14 cellular contexts compared by ENCODE assay signal in the genomic region with DNA sequence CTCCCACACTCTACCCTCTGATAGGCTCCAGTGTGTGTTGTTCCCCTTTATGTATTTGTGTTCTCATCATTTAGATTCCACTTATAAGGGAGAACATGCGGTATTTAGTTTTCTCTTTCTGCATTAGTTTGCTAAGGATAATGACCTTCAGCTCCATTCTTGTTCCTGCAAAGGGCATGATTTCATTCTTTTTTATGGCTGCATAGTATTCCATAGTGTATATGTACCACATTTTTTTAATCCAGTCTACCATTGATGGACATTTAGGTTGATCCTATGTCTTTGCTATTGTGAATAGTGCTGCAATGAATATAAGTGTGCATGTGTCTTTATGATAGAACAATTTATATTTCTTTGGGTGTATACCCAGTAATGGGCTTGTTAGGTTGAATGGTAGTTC. TPM values are rescaled to one million over a fixed set of nuclear protein-coding genes. Genes with fewer than 3 reads are reported as not detected.
DNase-seq lines count a peak whose midpoint lies in the region; ATAC-seq, FAIRE-seq and TF ChIP-seq lines count a peak whose summit lies in the region.
"Not testable (repeated sequence)": the region's sequence is repeated elsewhere in the genome, so short reads cannot be mapped to it uniquely, and the experiment has no call there.
"Had no signal": no experiment of that assay in that cellular context is flagged by ENCODE, and none has a peak within 500 bp of the region (broad histone marks: within the 10 kb centered on the region; RNA-seq: fewer than 3 reads in every experiment).

No MANE protein-coding gene starts in this region.

- WGBS in GM12878 (ENCODE audit: insufficient coverage, insufficient replicate concordance, low lambda C conversion rate, missing lambda C conversion rate), result 30% methylated on average over 1 of the region's 1 CpG
- WGBS in transverse colon (ENCODE audit: low coverage in 1 of 2), 2 donors, result 100% methylated on average over 1 of the region's 1 CpG

- BruUV-seq in GM12878 (replicated peaks; lab: Mats Ljungman, UMichigan), result not testable (repeated sequence)

- FAIRE-seq in GM12878 (lab: Jason Lieb, UNC), result not testable (repeated sequence)

- not testable (repeated sequence) for H2AFZ ChIP-seq in GM12878 (ENCODE audit: control insufficient read depth, low read depth, low read length)

- not testable (repeated sequence) for H3K36me3 ChIP-seq in CD4-positive, CD25-positive, alpha-beta regulatory T cell (ENCODE audit: control insufficient read depth, insufficient read depth, low read length); HEK293 (ENCODE audit: control insufficient read depth in 2 of 2, insufficient read depth in 1 of 2, low read length in 2 of 2); GM12878 (ENCODE audit: control insufficient read depth in 2 of 2, insufficient read depth in 2 of 2, low read length in 1 of 2); transverse colon

- H3K4me1 Mint-ChIP-seq in CD4-positive, CD25-positive, alpha-beta regulatory T cell, result peaks cover 21 to 42% (median 30%) of the 10 kb centered on the region in 4 donors
- H3K4me1 Mint-ChIP-seq in activated B cell treated with CpG ODN at 0.5 μM for 24 hours (peaks cover 22% of the 10 kb centered on the region), immature natural killer cell (peaks cover 17% of the 10 kb centered on the region in 2 donors)
- peaks cover 17% of the 10 kb centered on the region for H3K4me1 Mint-ChIP-seq in activated T-cell treated with anti-CD3 and anti-CD28 coated beads, Interleukin-2, amount 50 U/mL, for 72 hours (ENCODE audit: low read depth)
- peaks cover 13 to 17% of the 10 kb centered on the region in 2 donors for H3K4me1 Mint-ChIP-seq in natural killer cell treated with Interleukin-12 subunit alpha and Interleukin-12 subunit beta and Interleukin-15 and Interleukin-18, amount 100 ng/mL, for 72 hours (ENCODE audit: low read depth in 2 of 2)

- not testable (repeated sequence) for H3K27me3 ChIP-seq in CD4-positive, CD25-positive, alpha-beta regulatory T cell (ENCODE audit: control insufficient read depth, insufficient read depth, low read length); GM12878 (replicated peaks in 1 of 2; ENCODE audit: control insufficient read depth in 2 of 2, insufficient read depth in 2 of 2, low read length in 1 of 2)
- H3K27me3 ChIP-seq in transverse colon, result peaks cover 21% of the 10 kb centered on the region

- not testable (repeated sequence) for H3K36me3 Mint-ChIP-seq in CD4-positive, CD25-positive, alpha-beta regulatory T cell; activated B cell treated with CpG ODN at 0.5 μM for 24 hours (ENCODE audit: low read depth)
- peaks cover 18 to 19% of the 10 kb centered on the region in 2 donors for H3K36me3 Mint-ChIP-seq in activated T-cell treated with anti-CD3 and anti-CD28 coated beads, Interleukin-2, amount 50 U/mL, for 72 hours (ENCODE audit: insufficient read depth in 2 of 2)
- peaks cover 14 to 22% (median 18%) of the 10 kb centered on the region in 3 donors for H3K36me3 Mint-ChIP-seq in immature natural killer cell
- peaks cover 26% of the 10 kb centered on the region for H3K36me3 Mint-ChIP-seq in natural killer cell treated with Interleukin-12 subunit alpha and Interleukin-12 subunit beta and Interleukin-15 and Interleukin-18, amount 100 ng/mL, for 72 hours

- TF ChIP-seq POLR2A in GM12878 (IDR thresholded peaks at IDR 0.05; ENCODE audit: low read depth, low read length); transverse colon (IDR thresholded peaks at IDR 0.05): not testable (repeated sequence)

- intact Hi-C loops in activated B cell treated with CpG ODN at 0.5 μM for 24 hours (cut with micrococcal nuclease); GM12878 (cut with micrococcal nuclease; ENCODE audit: unreplicated experiment); transverse colon (cut with DNase I; ENCODE audit: low total_unique reads): not testable (repeated sequence)

- RAD21 ChIA-PET in GM12878 (lab: Charles Lee; ENCODE audit: unreplicated experiment), result not testable (repeated sequence)

- peak overlapping the region; percentile 26 to 75 (median 54) for H3K4me3 Mint-ChIP-seq in CD4-positive, CD25-positive, alpha-beta regulatory T cell
- not testable (repeated sequence) for H3K4me3 Mint-ChIP-seq in activated B cell treated with CpG ODN at 0.5 μM for 24 hours
- peak overlapping the region in 1 of 2 donors; percentile 74 for H3K4me3 Mint-ChIP-seq in activated T-cell treated with anti-CD3 and anti-CD28 coated beads, Interleukin-2, amount 50 U/mL, for 72 hours
- peak overlapping the region in 3 of 5 donors; percentile 43 to 70 (median 47) for H3K4me3 Mint-ChIP-seq in immature natural killer cell
- H3K4me3 Mint-ChIP-seq in natural killer cell treated with Interleukin-12 subunit alpha and Interleukin-12 subunit beta and Interleukin-15 and Interleukin-18, amount 100 ng/mL, for 72 hours, result peak overlapping the region; percentile 31

- H3K79me2 ChIP-seq in GM12878 (ENCODE audit: control insufficient read depth, insufficient read depth, low read length), result not testable (repeated sequence)

- ATAC-seq in CD4-positive, CD25-positive, alpha-beta regulatory T cell (ENCODE audit: low read depth in 2 of 2); activated B cell treated with CpG ODN at 0.5 μM for 24 hours (ENCODE audit: low read depth); activated T-cell treated with anti-CD3 and anti-CD28 coated beads, Interleukin-2, amount 50 U/mL, for 72 hours (replicated peaks in 1 of 2); GM12878; natural killer cell treated with Interleukin-12 subunit alpha and Interleukin-12 subunit beta and Interleukin-15 and Interleukin-18, amount 100 ng/mL, for 72 hours: not testable (repeated sequence)

- H3K4me3 ChIP-seq in CD4-positive, CD25-positive, alpha-beta regulatory T cell (ENCODE audit: low read depth, low read length), result peak overlapping the region; percentile 69
- H3K4me3 ChIP-seq in HEK293 (ENCODE audit: low read depth, low read length); GM12878; transverse colon: not testable (repeated sequence)

- DNase-seq in CD4-positive, CD25-positive, alpha-beta regulatory T cell; activated B cell treated with CpG ODN at 0.5 μM for 24 hours; activated T-cell treated with anti-CD3 and anti-CD28 coated beads, Interleukin-2, amount 50 U/mL, for 72 hours; GM12878 (ENCODE audit: low read depth, low spot score); immature natural killer cell; natural killer cell treated with Interleukin-12 subunit alpha and Interleukin-12 subunit beta and Interleukin-15 and Interleukin-18, amount 100 ng/mL, for 72 hours (ENCODE audit: low spot score); transverse colon: not testable (repeated sequence)

- TF ChIP-seq CTCF in HEK293 (tag by site-specific recombination; IDR thresholded peaks at IDR 0.05); activated B cell treated with CpG ODN at 0.5 μM for 24 hours (IDR thresholded peaks at IDR 0.05); GM12878 (IDR thresholded peaks at IDR 0.05 in 2 of 3, conservative IDR thresholded peaks at IDR 0.05 in 1 of 3; ENCODE audit: control insufficient read depth in 2 of 3, extremely low read depth in 1 of 3, insufficient read depth in 1 of 3, low read depth in 3 of 3, low read length in 3 of 3); transverse colon (IDR thresholded peaks at IDR 0.05): not testable (repeated sequence)

- H3K9ac ChIP-seq in GM12878 (ENCODE audit: control insufficient read depth, insufficient read depth, low read length), result not testable (repeated sequence)

- not testable (repeated sequence) for H3K9me3 ChIP-seq in CD4-positive, CD25-positive, alpha-beta regulatory T cell (ENCODE audit: control insufficient read depth in 2 of 2, low read length in 2 of 2); HEK293 (ENCODE audit: control insufficient read depth, insufficient read depth, low read depth, low read length); GM12878 (replicated peaks; ENCODE audit: control insufficient read depth, insufficient read depth, low read length); transverse colon

- H3K9me3 Mint-ChIP-seq in CD4-positive, CD25-positive, alpha-beta regulatory T cell, result peaks cover 0 to 23% (median 2%) of the 10 kb centered on the region in 7 donors
- not testable (repeated sequence) for H3K9me3 Mint-ChIP-seq in activated B cell treated with CpG ODN at 0.5 μM for 24 hours; natural killer cell treated with Interleukin-12 subunit alpha and Interleukin-12 subunit beta and Interleukin-15 and Interleukin-18, amount 100 ng/mL, for 72 hours
- peaks cover 6 to 10% of the 10 kb centered on the region in 2 donors for H3K9me3 Mint-ChIP-seq in activated T-cell treated with anti-CD3 and anti-CD28 coated beads, Interleukin-2, amount 50 U/mL, for 72 hours
- peaks cover 2 to 21% (median 11%) of the 10 kb centered on the region in 6 donors for H3K9me3 Mint-ChIP-seq in immature natural killer cell

- H3K4me1 ChIP-seq in CD4-positive, CD25-positive, alpha-beta regulatory T cell (ENCODE audit: control insufficient read depth, insufficient read depth, low read length, poor library complexity, severe bottlenecking), result peaks cover 18% of the 10 kb centered on the region
- not testable (repeated sequence) for H3K4me1 ChIP-seq in HEK293 (ENCODE audit: control insufficient read depth, insufficient read depth, low read length); GM12878 (ENCODE audit: control insufficient read depth, insufficient read depth, low read length); transverse colon

- not testable (repeated sequence) for TF ChIP-seq RAD21 in GM12878 (IDR thresholded peaks at IDR 0.05; ENCODE audit: insufficient read depth, low read depth, low read length)

- H4K20me1 ChIP-seq in GM12878 (ENCODE audit: control insufficient read depth, insufficient read depth), result not testable (repeated sequence)

- CTCF ChIA-PET in HEK293 (lab: Yijun Ruan, JAX), result interaction anchor here (0.6 to 1.9 kb wide), 6 partner anchors 16 to 605 kb away, joined by 3 to 9 read pairs (median 4); a partner anchor contains a TSS
- CTCF ChIA-PET in activated B cell treated with CpG ODN at 0.5 μM for 24 hours (lab: Charles Lee), result not testable (repeated sequence)
- CTCF ChIA-PET in GM12878 (lab: Yijun Ruan, JAX), result interaction anchor here (0.9 to 2.4 kb wide), 2 partner anchors 98 to 281 kb away, joined by 3 to 5 read pairs; no protein-coding TSS in a partner anchor

- H3K27me3 Mint-ChIP-seq in CD4-positive, CD25-positive, alpha-beta regulatory T cell, result peaks cover 15% of the 10 kb centered on the region
- H3K27me3 Mint-ChIP-seq in activated B cell treated with CpG ODN at 0.5 μM for 24 hours; activated T-cell treated with anti-CD3 and anti-CD28 coated beads, Interleukin-2, amount 50 U/mL, for 72 hours (ENCODE audit: low read depth): not testable (repeated sequence)
- peaks cover 1 to 25% (median 13%) of the 10 kb centered on the region in 3 donors for H3K27me3 Mint-ChIP-seq in immature natural killer cell (ENCODE audit: low read depth in 3 of 3)
- H3K27me3 Mint-ChIP-seq in natural killer cell treated with Interleukin-12 subunit alpha and Interleukin-12 subunit beta and Interleukin-15 and Interleukin-18, amount 100 ng/mL, for 72 hours, result peaks cover 5 to 13% of the 10 kb centered on the region in 2 donors

- H3K27ac Mint-ChIP-seq in CD4-positive, CD25-positive, alpha-beta regulatory T cell, result peak overlapping the region; percentile 72 to 93 (median 92)
- H3K27ac Mint-ChIP-seq in activated B cell treated with CpG ODN at 0.5 μM for 24 hours (peak overlapping the region; percentile 87), immature natural killer cell (peak overlapping the region; percentile 68 to 96 (median 92))
- peak overlapping the region; percentile 83 for H3K27ac Mint-ChIP-seq in activated T-cell treated with anti-CD3 and anti-CD28 coated beads, Interleukin-2, amount 50 U/mL, for 72 hours
- H3K27ac Mint-ChIP-seq in natural killer cell treated with Interleukin-12 subunit alpha and Interleukin-12 subunit beta and Interleukin-15 and Interleukin-18, amount 100 ng/mL, for 72 hours, result peak overlapping the region; percentile 42 to 67

- H3K27ac ChIP-seq in CD4-positive, CD25-positive, alpha-beta regulatory T cell (ENCODE audit: insufficient read depth, low read length, poor library complexity, severe bottlenecking), result peak overlapping the region; percentile 66
- H3K27ac ChIP-seq in HEK293 (ENCODE audit: extremely low read depth, low read depth, low read length); GM12878 (ENCODE audit: control insufficient read depth, insufficient read depth): not testable (repeated sequence)
- H3K27ac ChIP-seq in transverse colon, result peak overlapping the region in 3 of 4 donors; percentile 14 to 64 (median 38)

- in situ Hi-C loops in GM12878 (cut with MboI); transverse colon (cut with MboI; ENCODE audit: low pct_ligation_motif_present in 1 of 4, low pct_unique_long_range_greater_than_20kb in 1 of 4, low sequenced_read_pairs in 3 of 4): not testable (repeated sequence)

- peak overlapping the region; percentile 81; the same call in 1 of the 2 replicates for H3K4me2 ChIP-seq in GM12878 (ENCODE audit: control insufficient read depth, insufficient read depth)

- POLR2A ChIA-PET in HEK293 (lab: Yijun Ruan, JAX), result not testable (repeated sequence)
- POLR2A ChIA-PET in activated B cell treated with CpG ODN at 0.5 μM for 24 hours (lab: Charles Lee) (interaction anchor here (0.5 to 1.0 kb wide), 4 partner anchors 16 to 30 kb away, joined by 3 to 4 read pairs (median 4); no protein-coding TSS in a partner anchor), GM12878 (lab: Charles Lee) (interaction anchor here (0.6 kb wide), 1 partner anchor 464 kb away, joined by 3 read pairs; no protein-coding TSS in a partner anchor)

- SMC1A ChIA-PET in GM12878 (lab: Charles Lee; ENCODE audit: uncharacterized antibody, unreplicated experiment), result interaction anchor here (1.1 to 2.0 kb wide), 3 partner anchors 22 to 36 kb away, joined by 3 to 5 read pairs (median 4); no protein-coding TSS in a partner anchor

- TF ChIP-seq EP300 in GM12878 (IDR thresholded peaks at IDR 0.05; ENCODE audit: borderline replicate concordance in 1 of 2, control insufficient read depth in 1 of 2, low read depth in 2 of 2, low read length in 2 of 2); transverse colon (IDR thresholded peaks at IDR 0.05; ENCODE audit: low read depth): not testable (repeated sequence)

RNA-seq across cellular contexts. Expression of a gene that starts 9.2 kb away (rescaled TPM):
- total RNA-seq in CD4-positive, CD25-positive, alpha-beta regulatory T cell, result 28.1 TPM
- 10 to 100 TPM; 47.8 to 66.1 (median 53.7) TPM for polyA plus RNA-seq in CD4-positive, CD25-positive, alpha-beta regulatory T cell
- total RNA-seq in activated B cell treated with CpG ODN at 0.5 μM for 24 hours, result 16.4 and 18.0 TPM in 2 replicates
- total RNA-seq in activated T-cell treated with anti-CD3 and anti-CD28 coated beads, Interleukin-2, amount 50 U/mL, for 72 hours, result 10 to 100 TPM; 24.2 to 41.1 TPM
- 33.1 and 34.6 TPM in 2 replicates for total RNA-seq in GM12878 (2013; cell fraction: nucleolus; rRNA removed)
- total RNA-seq in GM12878 (2014; rRNA removed), result 36.9 and 48.1 TPM in 2 replicates
- 7.5 and 14.4 TPM in 2 replicates for total RNA-seq in GM12878 (2014; rRNA removed; fragmentation: Illumina TruSeq; extraction: Trizol)
- 44.1 and 48.8 TPM in 2 replicates for total RNA-seq in GM12878 (2021)
- 7.4 TPM for polyA plus RNA-seq in GM12878 (2011; ENCODE audit: low read depth)
- polyA plus RNA-seq in GM12878 (2011; rRNA removed), result 6.1 and 24.3 TPM in 2 replicates
- polyA plus RNA-seq in GM12878 (2011; cell fraction: cytosol; rRNA removed), result 22.8 and 24.7 TPM in 2 replicates
- 64.4 and 68.8 TPM in 2 replicates for polyA plus RNA-seq in GM12878 (2011; cell fraction: nucleus; rRNA removed)
- 20.0 and 27.4 TPM in 2 replicates for polyA plus RNA-seq in GM12878 (2012)
- polyA plus RNA-seq in GM12878 (2014; fragmentation: Illumina TruSeq; extraction: Trizol), result 3.3 and 12.4 TPM in 2 replicates
- under 1 TPM; 0.26 to 0.84 TPM for polyA plus RNA-seq in GM12878 (2014; fragmentation: Nextera tagmentation; extraction: Ambion mirVana)
- 28.3 and 37.6 TPM in 2 replicates for polyA plus RNA-seq in GM12878 (2014; rRNA removed)
- polyA plus RNA-seq in GM12878 (2016; fragmentation: Nextera tagmentation; extraction: Ambion mirVana), result 10 to 100 TPM; 35.7 to 53.9 TPM
- 21.7 and 34.3 TPM in 2 replicates for polyA minus RNA-seq in GM12878 (2011; rRNA and poly(A)+ RNA removed)
- polyA minus RNA-seq in GM12878 (2011; cell fraction: cytosol; rRNA and poly(A)+ RNA removed), result 35.6 and 45.4 TPM in 2 replicates
- polyA minus RNA-seq in GM12878 (2011; cell fraction: nucleus; rRNA and poly(A)+ RNA removed), result 41.6 and 85.2 TPM in 2 replicates
- 10 to 100 TPM in 2 of 3 donors, 1 to 10 TPM in 1; 5.3 to 14.2 (median 11.8) TPM for polyA plus RNA-seq in immature natural killer cell
- total RNA-seq in natural killer cell treated with Interleukin-12 subunit alpha and Interleukin-12 subunit beta and Interleukin-15 and Interleukin-18, amount 100 ng/mL, for 72 hours, result 1 to 10 TPM; 1.5 to 2.7 TPM
- total RNA-seq in transverse colon, result 100 to 1,000 TPM; 124 to 484 (median 330) TPM

RNA-seq across cellular contexts. Expression of a gene that starts 11.1 kb away (rescaled TPM):
- not detected for total RNA-seq in CD4-positive, CD25-positive, alpha-beta regulatory T cell
- polyA plus RNA-seq in CD4-positive, CD25-positive, alpha-beta regulatory T cell, result not detected
- not detected in 2 replicates for total RNA-seq in activated B cell treated with CpG ODN at 0.5 μM for 24 hours
- not detected for total RNA-seq in activated T-cell treated with anti-CD3 and anti-CD28 coated beads, Interleukin-2, amount 50 U/mL, for 72 hours
- total RNA-seq in GM12878 (2013; cell fraction: nucleolus; rRNA removed), result not detected in 2 replicates
- not detected in 2 replicates for total RNA-seq in GM12878 (2014; rRNA removed)
- not detected in 2 replicates for total RNA-seq in GM12878 (2014; rRNA removed; fragmentation: Illumina TruSeq; extraction: Trizol)
- not detected in 2 replicates for total RNA-seq in GM12878 (2021)
- polyA plus RNA-seq in GM12878 (2011; ENCODE audit: low read depth), result not detected
- polyA plus RNA-seq in GM12878 (2011; rRNA removed), result 0.05 TPM in 1 of 2 replicates, not detected in the other
- not detected in 2 replicates for polyA plus RNA-seq in GM12878 (2011; cell fraction: cytosol; rRNA removed)
- polyA plus RNA-seq in GM12878 (2011; cell fraction: nucleus; rRNA removed), result not detected in 2 replicates
- not detected in 2 replicates for polyA plus RNA-seq in GM12878 (2012)
- not detected in 2 replicates for polyA plus RNA-seq in GM12878 (2014; fragmentation: Illumina TruSeq; extraction: Trizol)
- polyA plus RNA-seq in GM12878 (2014; fragmentation: Nextera tagmentation; extraction: Ambion mirVana), result not detected
- not detected in 2 replicates for polyA plus RNA-seq in GM12878 (2014; rRNA removed)
- polyA plus RNA-seq in GM12878 (2016; fragmentation: Nextera tagmentation; extraction: Ambion mirVana), result not detected
- not detected in 2 replicates for polyA minus RNA-seq in GM12878 (2011; rRNA and poly(A)+ RNA removed)
- polyA minus RNA-seq in GM12878 (2011; cell fraction: cytosol; rRNA and poly(A)+ RNA removed), result not detected in 2 replicates
- polyA minus RNA-seq in GM12878 (2011; cell fraction: nucleus; rRNA and poly(A)+ RNA removed), result not detected in 2 replicates
- not detected for polyA plus RNA-seq in immature natural killer cell
- total RNA-seq in natural killer cell treated with Interleukin-12 subunit alpha and Interleukin-12 subunit beta and Interleukin-15 and Interleukin-18, amount 100 ng/mL, for 72 hours, result not detected
- total RNA-seq in transverse colon, result not detected
- total RNA-seq: Caco-2, H9, HT-29, IMR-90 had no signal
- polyA plus RNA-seq: AG04450, BJ, IMR-90 had no signal

RNA-seq across cellular contexts. Expression of a gene that starts 29.2 kb away (rescaled TPM):
- total RNA-seq in CD4-positive, CD25-positive, alpha-beta regulatory T cell, result 277 TPM
- polyA plus RNA-seq in CD4-positive, CD25-positive, alpha-beta regulatory T cell, result 10 to 100 TPM in 1 of 4 donors, 1 to 10 TPM in 3; 5.9 to 10.1 (median 6.8) TPM
- 233 and 236 TPM in 2 replicates for total RNA-seq in activated B cell treated with CpG ODN at 0.5 μM for 24 hours
- 100 to 1,000 TPM; 202 to 212 TPM for total RNA-seq in activated T-cell treated with anti-CD3 and anti-CD28 coated beads, Interleukin-2, amount 50 U/mL, for 72 hours
- total RNA-seq in GM12878 (2013; cell fraction: nucleolus; rRNA removed), result 101 and 123 TPM in 2 replicates
- total RNA-seq in GM12878 (2014; rRNA removed), result 80.2 and 94.2 TPM in 2 replicates
- 49.2 and 62.2 TPM in 2 replicates for total RNA-seq in GM12878 (2014; rRNA removed; fragmentation: Illumina TruSeq; extraction: Trizol)
- 131 and 143 TPM in 2 replicates for total RNA-seq in GM12878 (2021)
- 38.1 TPM for polyA plus RNA-seq in GM12878 (2011; ENCODE audit: low read depth)
- polyA plus RNA-seq in GM12878 (2011; rRNA removed), result 108 and 157 TPM in 2 replicates
- 108 and 167 TPM in 2 replicates for polyA plus RNA-seq in GM12878 (2011; cell fraction: cytosol; rRNA removed)
- polyA plus RNA-seq in GM12878 (2011; cell fraction: nucleus; rRNA removed), result 228 and 254 TPM in 2 replicates
- polyA plus RNA-seq in GM12878 (2012), result 133 and 151 TPM in 2 replicates
- 47.1 and 68.9 TPM in 2 replicates for polyA plus RNA-seq in GM12878 (2014; fragmentation: Illumina TruSeq; extraction: Trizol)
- polyA plus RNA-seq in GM12878 (2014; fragmentation: Nextera tagmentation; extraction: Ambion mirVana), result 1 to 10 TPM in 1 of 2 experiments, under 1 TPM in 1; 0.56 to 2.1 TPM
- polyA plus RNA-seq in GM12878 (2014; rRNA removed), result 131 and 157 TPM in 2 replicates
- 10 to 100 TPM; 13.4 to 13.6 TPM for polyA plus RNA-seq in GM12878 (2016; fragmentation: Nextera tagmentation; extraction: Ambion mirVana)
- 84.5 and 85.5 TPM in 2 replicates for polyA minus RNA-seq in GM12878 (2011; rRNA and poly(A)+ RNA removed)
- polyA minus RNA-seq in GM12878 (2011; cell fraction: cytosol; rRNA and poly(A)+ RNA removed), result 46.8 and 58.7 TPM in 2 replicates
- 33.0 and 57.6 TPM in 2 replicates for polyA minus RNA-seq in GM12878 (2011; cell fraction: nucleus; rRNA and poly(A)+ RNA removed)
- polyA plus RNA-seq in immature natural killer cell, result 10 to 100 TPM in 1 of 3 donors, 1 to 10 TPM in 1, under 1 TPM in 1; 0.29 to 10.4 (median 7.6) TPM
- total RNA-seq in natural killer cell treated with Interleukin-12 subunit alpha and Interleukin-12 subunit beta and Interleukin-15 and Interleukin-18, amount 100 ng/mL, for 72 hours, result 100 to 1,000 TPM in 1 of 2 donors, 10 to 100 TPM in 1; 90.4 to 102 TPM
- total RNA-seq in transverse colon, result 100 to 1,000 TPM in 3 of 4 donors, 10 to 100 TPM in 1; 95.9 to 207 (median 140) TPM

RNA-seq across cellular contexts. Expression of a gene that starts 42.7 kb away (rescaled TPM):
- 0.32 TPM for total RNA-seq in CD4-positive, CD25-positive, alpha-beta regulatory T cell
- polyA plus RNA-seq in CD4-positive, CD25-positive, alpha-beta regulatory T cell, result not detected
- total RNA-seq in activated B cell treated with CpG ODN at 0.5 μM for 24 hours, result 1.3 and 2.2 TPM in 2 replicates
- total RNA-seq in activated T-cell treated with anti-CD3 and anti-CD28 coated beads, Interleukin-2, amount 50 U/mL, for 72 hours, result 1 to 10 TPM; 1.2 to 2.4 TPM
- total RNA-seq in GM12878 (2013; cell fraction: nucleolus; rRNA removed), result 0.17 TPM in 1 of 2 replicates, not detected in the other
- 0.45 TPM in 1 of 2 replicates, not detected in the other for total RNA-seq in GM12878 (2014; rRNA removed)
- 0.36 TPM in 1 of 2 replicates, not detected in the other for total RNA-seq in GM12878 (2014; rRNA removed; fragmentation: Illumina TruSeq; extraction: Trizol)
- total RNA-seq in GM12878 (2021), result not detected in 2 replicates
- polyA plus RNA-seq in GM12878 (2011; ENCODE audit: low read depth), result 0.31 TPM
- 0.03 TPM in 1 of 2 replicates, not detected in the other for polyA plus RNA-seq in GM12878 (2011; rRNA removed)
- polyA plus RNA-seq in GM12878 (2011; cell fraction: cytosol; rRNA removed), result 0.15 TPM in 1 of 2 replicates, not detected in the other
- polyA plus RNA-seq in GM12878 (2011; cell fraction: nucleus; rRNA removed), result 0.42 and 0.45 TPM in 2 replicates
- 0.17 and 0.26 TPM in 2 replicates for polyA plus RNA-seq in GM12878 (2012)
- polyA plus RNA-seq in GM12878 (2014; fragmentation: Illumina TruSeq; extraction: Trizol), result 0.10 TPM in 1 of 2 replicates, not detected in the other
- polyA plus RNA-seq in GM12878 (2014; fragmentation: Nextera tagmentation; extraction: Ambion mirVana), result under 1 TPM; 0.58 to 0.71 TPM
- 0.53 TPM in 1 of 2 replicates, not detected in the other for polyA plus RNA-seq in GM12878 (2014; rRNA removed)
- polyA plus RNA-seq in GM12878 (2016; fragmentation: Nextera tagmentation; extraction: Ambion mirVana), result under 1 TPM; 0.23 to 0.63 TPM
- polyA minus RNA-seq in GM12878 (2011; rRNA and poly(A)+ RNA removed), result 0.07 and 0.15 TPM in 2 replicates
- polyA minus RNA-seq in GM12878 (2011; cell fraction: cytosol; rRNA and poly(A)+ RNA removed), result not detected in 2 replicates
- polyA minus RNA-seq in GM12878 (2011; cell fraction: nucleus; rRNA and poly(A)+ RNA removed), result 0.24 and 0.77 TPM in 2 replicates
- polyA plus RNA-seq in immature natural killer cell, result 1 to 10 TPM in 1 of 3 donors, not detected in 2; 1.1 TPM
- 1 to 10 TPM in 1 of 2 donors, under 1 TPM in 1; 0.92 to 2.4 TPM for total RNA-seq in natural killer cell treated with Interleukin-12 subunit alpha and Interleukin-12 subunit beta and Interleukin-15 and Interleukin-18, amount 100 ng/mL, for 72 hours
- total RNA-seq in transverse colon, result not detected
- total RNA-seq: Caco-2 had no signal
- polyA plus RNA-seq: AG04450, BJ, IMR-90 had no signal

RNA-seq across cellular contexts. Expression of a gene that starts 52.4 kb away (rescaled TPM):
- not detected for total RNA-seq in CD4-positive, CD25-positive, alpha-beta regulatory T cell
- under 1 TPM in 2 of 4 donors, not detected in 2; 0.16 to 0.28 TPM for polyA plus RNA-seq in CD4-positive, CD25-positive, alpha-beta regulatory T cell
- total RNA-seq in activated B cell treated with CpG ODN at 0.5 μM for 24 hours, result 0.22 and 0.31 TPM in 2 replicates
- total RNA-seq in activated T-cell treated with anti-CD3 and anti-CD28 coated beads, Interleukin-2, amount 50 U/mL, for 72 hours, result under 1 TPM; 0.29 to 0.83 TPM
- total RNA-seq in GM12878 (2013; cell fraction: nucleolus; rRNA removed), result 1.0 and 2.8 TPM in 2 replicates
- total RNA-seq in GM12878 (2014; rRNA removed), result 0.11 and 0.17 TPM in 2 replicates
- total RNA-seq in GM12878 (2014; rRNA removed; fragmentation: Illumina TruSeq; extraction: Trizol), result 0.05 and 0.09 TPM in 2 replicates
- 0.27 and 0.56 TPM in 2 replicates for total RNA-seq in GM12878 (2021)
- polyA plus RNA-seq in GM12878 (2011; ENCODE audit: low read depth), result not detected
- 0.03 and 0.23 TPM in 2 replicates for polyA plus RNA-seq in GM12878 (2011; rRNA removed)
- polyA plus RNA-seq in GM12878 (2011; cell fraction: cytosol; rRNA removed), result 0.10 and 0.13 TPM in 2 replicates
- 0.26 and 0.28 TPM in 2 replicates for polyA plus RNA-seq in GM12878 (2011; cell fraction: nucleus; rRNA removed)
- polyA plus RNA-seq in GM12878 (2012), result 0.11 TPM in 1 of 2 replicates, not detected in the other
- polyA plus RNA-seq in GM12878 (2014; fragmentation: Illumina TruSeq; extraction: Trizol), result 0.06 TPM in 2 replicates
- polyA plus RNA-seq in GM12878 (2014; fragmentation: Nextera tagmentation; extraction: Ambion mirVana), result not detected
- polyA plus RNA-seq in GM12878 (2014; rRNA removed), result 0.63 and 0.82 TPM in 2 replicates
- under 1 TPM; 0.16 to 0.23 TPM for polyA plus RNA-seq in GM12878 (2016; fragmentation: Nextera tagmentation; extraction: Ambion mirVana)
- polyA minus RNA-seq in GM12878 (2011; rRNA and poly(A)+ RNA removed), result 0.10 and 0.22 TPM in 2 replicates
- polyA minus RNA-seq in GM12878 (2011; cell fraction: cytosol; rRNA and poly(A)+ RNA removed), result 0.53 TPM in 1 of 2 replicates, not detected in the other
- not detected in 2 replicates for polyA minus RNA-seq in GM12878 (2011; cell fraction: nucleus; rRNA and poly(A)+ RNA removed)
- not detected for polyA plus RNA-seq in immature natural killer cell
- total RNA-seq in natural killer cell treated with Interleukin-12 subunit alpha and Interleukin-12 subunit beta and Interleukin-15 and Interleukin-18, amount 100 ng/mL, for 72 hours, result under 1 TPM in 1 of 2 donors, not detected in 1; 0.38 TPM
- total RNA-seq in transverse colon, result not detected
- total RNA-seq: H9, HT-29, IMR-90 had no signal
- polyA plus RNA-seq: AG04450, BJ, IMR-90 had no signal
